ENCODE assay signal across 8 cellular contexts in genomic region chr6:89368107-89368506, GRCh38. TPM values are rescaled to one million over a fixed set of nuclear protein-coding genes. Genes with fewer than 3 reads are reported as not detected.
DNase-seq lines count a peak whose midpoint lies in the region; ATAC-seq lines count a peak whose summit lies in the region.

No MANE protein-coding gene starts in this region.

- H3K27me3 Mint-ChIP-seq in IgD-negative memory B cell, result no peaks in the 10 kb centered on the region

- peak; percentile 7 for DNase-seq in DMS114 treated with DMSO at 0.1 percent for 48 hours (lab: John Stamatoyannopoulos, UW; ENCODE audit: unreplicated experiment)
- DNase-seq in T follicular helper cell (ENCODE audit: low read depth), result peak; percentile 36
- peak; percentile 71 for DNase-seq in astrocyte of the hippocampus (ENCODE audit: low read depth, low spot score)
- peak; percentile 62 for DNase-seq in iPS-NIHi7 (ENCODE audit: extremely low spot score)
- DNase-seq in stimulated activated CD4-positive, alpha-beta T cell treated with anti-CD3 and anti-CD28 coated beads, Interleukin-1b, Interleukin-23, amount 100 ng/mL, for 4 hours (ENCODE audit: low read depth in 2 of 2), result peak; percentile 51 to 53

- H3K27ac Mint-ChIP-seq in IgD-negative memory B cell, result peak overlapping the region in 2 of 3 donors; percentile 11 to 46

- H3K9me3 Mint-ChIP-seq in IgD-negative memory B cell, result no peaks in the 10 kb centered on the region

- no peak for ATAC-seq in HG02610 (IDR thresholded peaks at IDR 0.05; ENCODE audit: unreplicated experiment)
- ATAC-seq in HG03039 (IDR thresholded peaks at IDR 0.05; ENCODE audit: unreplicated experiment), result no peak

- peak overlapping the region in 2 of 4 donors; percentile 8 to 85 for H3K4me3 Mint-ChIP-seq in IgD-negative memory B cell

- H3K4me1 Mint-ChIP-seq in IgD-negative memory B cell, result peaks cover 45 to 66% (median 55%) of the 10 kb centered on the region in 3 donors

- H3K36me3 Mint-ChIP-seq in IgD-negative memory B cell, result no peaks in the 10 kb centered on the region

RNA-seq across cellular contexts. Expression of gene UBE2J1, which starts 15.6 kb away (rescaled TPM):
- polyA plus RNA-seq in IgD-negative memory B cell, result 193 TPM

RNA-seq across cellular contexts. Expression of gene RRAGD, which starts 44.0 kb away (rescaled TPM):
- polyA plus RNA-seq in IgD-negative memory B cell, result 1.0 TPM

RNA-seq across cellular contexts. Expression of gene GABRR2, which starts 53.0 kb away (rescaled TPM):
- polyA plus RNA-seq in IgD-negative memory B cell, result 0.13 TPM

Comparison
In these comparisons a context has a peak if more than half of its experiments do, and no peak if none do; other contexts are left out.
1. DNase-seq: peak in every context shown above with its lines; median percentile 71 in astrocyte of the hippocampus; 62 in iPS-NIHi7; 52 in stimulated activated CD4-positive, alpha-beta T cell treated with anti-CD3 and anti-CD28 coated beads, Interleukin-1b, Interleukin-23, amount 100 ng/mL, for 4 hours; 36 in T follicular helper cell; 7 in DMS114 treated with DMSO at 0.1 percent for 48 hours.